ENCODE assay signal across 29 cellular contexts in the genomic region with DNA sequence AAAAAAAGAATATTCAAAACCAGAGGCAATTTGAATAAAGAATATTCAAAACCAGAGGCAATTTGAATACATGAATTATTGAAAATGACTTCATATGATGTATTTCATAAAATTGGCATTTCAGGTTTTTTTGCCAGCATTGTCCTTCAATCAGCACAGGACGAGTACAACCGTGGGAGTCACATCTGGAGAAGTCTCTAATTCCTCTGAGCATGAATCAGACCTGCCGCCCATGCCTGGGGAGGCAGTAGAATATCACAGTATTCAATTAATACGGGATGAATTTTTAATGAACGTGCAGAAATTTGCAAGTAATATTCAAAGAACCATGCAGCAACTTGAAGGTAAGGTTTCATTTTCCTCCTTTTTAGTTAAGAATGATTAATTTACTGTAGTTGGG. TPM values are rescaled to one million over a fixed set of nuclear protein-coding genes. Genes with fewer than 3 reads are reported as not detected.
"Had no signal": no experiment of that assay in that cellular context is flagged by ENCODE, and none has a peak within 500 bp of the region (broad histone marks: within the 10 kb centered on the region; RNA-seq: fewer than 3 reads in every experiment).

No MANE protein-coding gene starts in this region.

- DNase-seq: activated CD4-positive, alpha-beta memory T cell treated with anti-CD3 and anti-CD28 coated beads, Interleukin-2, amount 10 ng/mL, durations not matched to agents 7 days and 5 days; activated CD4-positive, alpha-beta T cell treated with anti-CD3 and anti-CD28 coated beads for 36 hours; activated CD4-positive, alpha-beta T cell treated with anti-CD3 and anti-CD28 coated beads, Interleukin-2, amount 10 ng/mL, durations not matched to agents 24 days and 14 days; activated CD4-positive, alpha-beta T cell treated with anti-CD3 and anti-CD28 coated beads, Interleukin-2, amount 50 U/mL, for 4 hours; activated CD4-positive, CD25-positive, alpha-beta regulatory T cell; activated CD4-positive, CD25-positive, alpha-beta regulatory T cell treated with anti-CD3 and anti-CD28 coated beads, Interleukin-2, amount 50 U/mL, for 72 hours; activated CD8-positive, alpha-beta memory T cell treated with anti-CD3 and anti-CD28 coated beads, Interleukin-2, amount 50 U/mL, for 48 hours; activated gamma-delta T cell; activated naive CD4-positive, alpha-beta T cell; activated naive CD4-positive, alpha-beta T cell treated with anti-CD3 and anti-CD28 coated beads, Interleukin-2, amount 10 ng/mL, durations not matched to agents 7 days and 5 days; activated naive CD8-positive, alpha-beta T cell treated with anti-CD3 and anti-CD28 coated beads, Interleukin-2, amount 10 ng/mL, durations not matched to agents 7 days and 5 days; activated T-cell treated with anti-CD3 and anti-CD28 coated beads for 4 hours; activated T-cell treated with anti-CD3 and anti-CD28 coated beads, Interleukin-2, amount 50 U/mL, for 24 hours; activated T-cell treated with anti-CD3 and anti-CD28 coated beads, Interleukin-2, amount 50 U/mL, for 72 hours; cortex of kidney; dermis blood vessel endothelial cell; effector CD4-positive, alpha-beta T cell; effector memory CD8-positive, alpha-beta T cell; esophagus squamous epithelium; foreskin melanocyte; heart left ventricle; T-helper 2 cell had no signal

- H3K27me3 Mint-ChIP-seq: activated T-cell treated with anti-CD3 and anti-CD28 coated beads, Interleukin-2, amount 50 U/mL, for 24 hours; central memory CD8-positive, alpha-beta T cell had no signal

- H3K27ac Mint-ChIP-seq: activated CD4-positive, alpha-beta memory T cell treated with anti-CD3 and anti-CD28 coated beads, Interleukin-2, amount 10 ng/mL, durations not matched to agents 7 days and 5 days; activated CD4-positive, alpha-beta T cell treated with anti-CD3 and anti-CD28 coated beads for 36 hours; activated CD4-positive, alpha-beta T cell treated with anti-CD3 and anti-CD28 coated beads, Interleukin-2, amount 10 ng/mL, durations not matched to agents 24 days and 14 days; activated naive CD4-positive, alpha-beta T cell treated with anti-CD3 and anti-CD28 coated beads, Interleukin-2, amount 10 ng/mL, durations not matched to agents 7 days and 5 days; activated naive CD8-positive, alpha-beta T cell treated with anti-CD3 and anti-CD28 coated beads, Interleukin-2, amount 10 ng/mL, durations not matched to agents 7 days and 5 days; activated T-cell treated with anti-CD3 and anti-CD28 coated beads, Interleukin-2, amount 50 U/mL, for 24 hours; activated T-cell treated with anti-CD3 and anti-CD28 coated beads, Interleukin-2, amount 50 U/mL, for 72 hours; effector memory CD8-positive, alpha-beta T cell had no signal

- H3K27ac ChIP-seq: ascending aorta, epithelial cell of prostate, esophagus squamous epithelium, gastroesophageal sphincter, heart left ventricle had no signal

- H3K4me1 Mint-ChIP-seq: activated CD4-positive, alpha-beta memory T cell treated with anti-CD3 and anti-CD28 coated beads, Interleukin-2, amount 10 ng/mL, durations not matched to agents 7 days and 5 days; activated CD4-positive, alpha-beta T cell treated with anti-CD3 and anti-CD28 coated beads for 36 hours; activated CD4-positive, alpha-beta T cell treated with anti-CD3 and anti-CD28 coated beads, Interleukin-2, amount 10 ng/mL, durations not matched to agents 24 days and 14 days; activated naive CD4-positive, alpha-beta T cell treated with anti-CD3 and anti-CD28 coated beads, Interleukin-2, amount 10 ng/mL, durations not matched to agents 7 days and 5 days; activated naive CD8-positive, alpha-beta T cell treated with anti-CD3 and anti-CD28 coated beads, Interleukin-2, amount 10 ng/mL, durations not matched to agents 7 days and 5 days; brain; central memory CD8-positive, alpha-beta T cell had no signal

- H3K4me1 ChIP-seq: ascending aorta, esophagus squamous epithelium, gastroesophageal sphincter, heart left ventricle had no signal

- H3K36me3 ChIP-seq: ascending aorta, esophagus squamous epithelium, gastroesophageal sphincter, heart left ventricle had no signal

- H3K9me3 Mint-ChIP-seq: activated CD4-positive, alpha-beta memory T cell treated with anti-CD3 and anti-CD28 coated beads, Interleukin-2, amount 10 ng/mL, durations not matched to agents 7 days and 5 days; activated CD4-positive, alpha-beta T cell treated with anti-CD3 and anti-CD28 coated beads, Interleukin-2, amount 10 ng/mL, durations not matched to agents 24 days and 14 days; activated T-cell treated with anti-CD3 and anti-CD28 coated beads, Interleukin-2, amount 50 U/mL, for 24 hours; activated T-cell treated with anti-CD3 and anti-CD28 coated beads, Interleukin-2, amount 50 U/mL, for 72 hours; central memory CD8-positive, alpha-beta T cell; effector memory CD8-positive, alpha-beta T cell had no signal

- H3K9me3 ChIP-seq: ascending aorta, esophagus squamous epithelium had no signal

- H3K4me3 Mint-ChIP-seq: activated CD4-positive, alpha-beta memory T cell treated with anti-CD3 and anti-CD28 coated beads, Interleukin-2, amount 10 ng/mL, durations not matched to agents 7 days and 5 days; activated CD4-positive, alpha-beta T cell treated with anti-CD3 and anti-CD28 coated beads for 36 hours; activated CD4-positive, alpha-beta T cell treated with anti-CD3 and anti-CD28 coated beads, Interleukin-2, amount 10 ng/mL, durations not matched to agents 24 days and 14 days; activated naive CD4-positive, alpha-beta T cell treated with anti-CD3 and anti-CD28 coated beads, Interleukin-2, amount 10 ng/mL, durations not matched to agents 7 days and 5 days; activated naive CD8-positive, alpha-beta T cell treated with anti-CD3 and anti-CD28 coated beads, Interleukin-2, amount 10 ng/mL, durations not matched to agents 7 days and 5 days; activated T-cell treated with anti-CD3 and anti-CD28 coated beads, Interleukin-2, amount 50 U/mL, for 24 hours; activated T-cell treated with anti-CD3 and anti-CD28 coated beads, Interleukin-2, amount 50 U/mL, for 72 hours; central memory CD8-positive, alpha-beta T cell; effector memory CD8-positive, alpha-beta T cell had no signal

- H3K27me3 ChIP-seq: ascending aorta, gastroesophageal sphincter, heart left ventricle had no signal

- H3K36me3 Mint-ChIP-seq: activated naive CD4-positive, alpha-beta T cell treated with anti-CD3 and anti-CD28 coated beads, Interleukin-2, amount 10 ng/mL, durations not matched to agents 7 days and 5 days; activated naive CD4-positive, alpha-beta T cell treated with anti-CD3 and anti-CD28 coated beads, Interleukin-2, amount 50 U/mL, for 72 hours; activated naive CD8-positive, alpha-beta T cell treated with anti-CD3 and anti-CD28 coated beads, Interleukin-2, amount 10 ng/mL, durations not matched to agents 7 days and 5 days; brain had no signal

- H3K4me3 ChIP-seq: ascending aorta, esophagus squamous epithelium, gastroesophageal sphincter, heart left ventricle had no signal

RNA-seq across cellular contexts. Expression of gene DNAH10, which starts 18.9 kb away (rescaled TPM):
- total RNA-seq: ascending aorta, dermis blood vessel endothelial cell, esophagus squamous epithelium, gastroesophageal sphincter, glomerular endothelial cell had no signal
